In genomic region chr13:20401958-20402856, GRCh38 we compare ENCODE assay signal across 17 cellular contexts.
DNase-seq lines count a peak whose midpoint lies in the region; TF ChIP-seq lines count a peak whose summit lies in the region.
"Had no signal": no experiment of that assay in that cellular context is flagged by ENCODE, and none has a peak within 500 bp of the region (broad histone marks: within the 10 kb centered on the region; RNA-seq: fewer than 3 reads in every experiment).

No MANE protein-coding gene starts in this region.

- no peak for TF ChIP-seq EP300 in SK-N-SH (IDR thresholded peaks at IDR 0.05; ENCODE audit: borderline replicate concordance in 1 of 2, low read depth in 1 of 2, low read length in 1 of 2)

- no peaks in the 10 kb centered on the region for H3K9me2 ChIP-seq in SK-N-SH

- H3K36me3 ChIP-seq in SK-N-SH (replicated peaks in 1 of 2; ENCODE audit: control insufficient read depth in 1 of 2, insufficient read depth in 2 of 2, low read length in 1 of 2) = no peaks in the 10 kb centered on the region
- no peaks in the 10 kb centered on the region for H3K36me3 ChIP-seq in colonic mucosa
- H3K36me3 ChIP-seq: ovary had no signal

- peak overlapping the region; percentile 24; the same call in 1 of the 2 replicates for H3K4me2 ChIP-seq in SK-N-SH

- no peaks in the 10 kb centered on the region for H3K9me3 Mint-ChIP-seq in osteocyte (ENCODE audit: unreplicated experiment)
- H3K9me3 Mint-ChIP-seq: activated T-helper 1 cell treated with anti-CD3 and anti-CD28 coated beads, Interleukin-12 subunit alpha, Interleukin-12 subunit beta, Interleukin-2, Interleukin-4 antibody, amounts not matched to agents 30 ng/mL and 10 ng/mL and 1 ng/mL, durations not matched to agents 14 hours and 24 hours and 36 hours; CD8-positive, alpha-beta T cell; H9 had no signal

- no peak overlapping the region for H3K4me3 Mint-ChIP-seq in osteocyte (ENCODE audit: unreplicated experiment)
- H3K4me3 Mint-ChIP-seq: activated T-helper 1 cell treated with anti-CD3 and anti-CD28 coated beads, Interleukin-12 subunit alpha, Interleukin-12 subunit beta, Interleukin-2, Interleukin-4 antibody, amounts not matched to agents 30 ng/mL and 10 ng/mL and 1 ng/mL, durations not matched to agents 14 hours and 24 hours and 36 hours; CD8-positive, alpha-beta T cell; H9 had no signal

- peaks cover 0 to 9% of the 10 kb centered on the region in 2 experiments; a peak in 1 of 4 replicates for H3K4me1 ChIP-seq in SK-N-SH (ENCODE audit: control insufficient read depth in 1 of 2, insufficient read depth in 2 of 2, low read depth in 1 of 2, low read length in 1 of 2)
- H3K4me1 ChIP-seq in colonic mucosa = no peaks in the 10 kb centered on the region

- H3K4me1 Mint-ChIP-seq in osteocyte (ENCODE audit: unreplicated experiment) = no peaks in the 10 kb centered on the region

- H3K36me3 Mint-ChIP-seq in osteocyte (ENCODE audit: unreplicated experiment) = no peaks in the 10 kb centered on the region

- H4K20me1 ChIP-seq in SK-N-SH (ENCODE audit: insufficient read depth) = no peaks in the 10 kb centered on the region

- TF ChIP-seq POLR2A in erythroblast (IDR thresholded peaks at IDR 0.05; ENCODE audit: low read length) = no peak

- H3K27ac ChIP-seq in SK-N-SH (ENCODE audit: low read depth in 2 of 2, low read length in 1 of 2) = no peak overlapping the region
- no peak overlapping the region for H3K27ac ChIP-seq in colonic mucosa
- H3K27ac ChIP-seq: ovary had no signal

- intact Hi-C loops in colonic mucosa (cut with DNase I) = no loop called here

- peak; percentile 68 for DNase-seq in GM03348 (ENCODE audit: low spot score)
- no peak for DNase-seq in SK-N-SH
- peak; percentile 8 to 12 for DNase-seq in erythroblast (lab: John Stamatoyannopoulos, UW)
- DNase-seq in osteocyte (ENCODE audit: extremely low spot score, unreplicated experiment) = peak; percentile 62
- DNase-seq in colonic mucosa = no peak
- DNase-seq in OCI-M1 (lab: John Stamatoyannopoulos, UW) = no peak
- DNase-seq in Kasumi-1 (lab: John Stamatoyannopoulos, UW) = no peak
- DNase-seq in H4 (ENCODE audit: low spot score) = no peak
- DNase-seq: H9; left ventricle myocardium superior; NCI-H446; RPMI8226; stimulated activated CD4-positive, alpha-beta T cell treated with anti-CD3 and anti-CD28 coated beads, Interleukin-1b, Interleukin-23, amount 100 ng/mL, for 48 hours; stimulated activated naive CD4-positive, alpha-beta T cell had no signal

- no peak overlapping the region for H2AFZ ChIP-seq in SK-N-SH (ENCODE audit: low read depth)

- no peaks in the 10 kb centered on the region for H3K79me2 ChIP-seq in SK-N-SH (ENCODE audit: insufficient read depth)

- H3K27ac Mint-ChIP-seq in osteocyte (ENCODE audit: unreplicated experiment) = no peak overlapping the region
- H3K27ac Mint-ChIP-seq: activated T-helper 1 cell treated with anti-CD3 and anti-CD28 coated beads, Interleukin-12 subunit alpha, Interleukin-12 subunit beta, Interleukin-2, Interleukin-4 antibody, amounts not matched to agents 30 ng/mL and 10 ng/mL and 1 ng/mL, durations not matched to agents 14 hours and 24 hours and 36 hours; CD8-positive, alpha-beta T cell had no signal

- H3K9ac ChIP-seq in SK-N-SH (no peak overlapping the region), colonic mucosa (ENCODE audit: low read depth in 2 of 2, low read length in 2 of 2) (no peak overlapping the region)

- TF ChIP-seq CTCF in SK-N-SH (IDR thresholded peaks at IDR 0.05) (no peak), osteocyte (IDR thresholded peaks at IDR 0.05) (no peak), colonic mucosa (IDR thresholded peaks at IDR 0.05) (no peak)

- no peak for TF ChIP-seq RAD21 in SK-N-SH (IDR thresholded peaks at IDR 0.05; ENCODE audit: low read length)

- H3K27me3 Mint-ChIP-seq in osteocyte (ENCODE audit: unreplicated experiment) = peaks cover 2% of the 10 kb centered on the region

- peaks cover 8% of the 10 kb centered on the region for H3F3A ChIP-seq in SK-N-SH (replicated peaks; ENCODE audit: insufficient read depth)

- H3K9me3 ChIP-seq in SK-N-SH = no peaks in the 10 kb centered on the region
- no peaks in the 10 kb centered on the region for H3K9me3 ChIP-seq in colonic mucosa
- H3K9me3 ChIP-seq: ovary had no signal

- CTCF ChIA-PET in SK-N-SH (lab: Yijun Ruan, JAX) = no interaction called here

- H3K4me3 ChIP-seq in SK-N-SH (ENCODE audit: low read depth in 2 of 2, low read length in 1 of 2) = no peak overlapping the region
- H3K4me3 ChIP-seq in colonic mucosa = no peak overlapping the region
- H3K4me3 ChIP-seq: ovary had no signal

- H3K27me3 ChIP-seq in SK-N-SH (ENCODE audit: insufficient read depth) = no peaks in the 10 kb centered on the region
- H3K27me3 ChIP-seq in colonic mucosa = no peaks in the 10 kb centered on the region
- H3K27me3 ChIP-seq: ovary had no signal

- POLR2A ChIA-PET in SK-N-SH (lab: Yijun Ruan, JAX) = no interaction called here

- 51% methylated on average over 20 of the region's 20 CpGs for WGBS in SK-N-SH (ENCODE audit: low lambda C conversion rate)

TF ChIP-seq in SK-N-SH, 30 proteins besides CTCF, POLR2A, EP300 and RAD21:
- TF ChIP-seq ELF1 (IDR thresholded peaks at IDR 0.05) (no peak), PBX3 (IDR thresholded peaks at IDR 0.05) (peak; percentile 13; the same call in 1 of the 2 replicates)

Comparison
In these comparisons a context has a peak if more than half of its experiments do, and no peak if none do; other contexts are left out.
1. DNase-seq: peak in GM03348 (single experiment), erythroblast (2 of 2) and osteocyte (single experiment); none in SK-N-SH (single experiment), colonic mucosa (single experiment), OCI-M1 (single experiment), Kasumi-1 (0 of 2) and H4 (single experiment).